ENCODE assay signal across 25 cellular contexts in the genomic region with DNA sequence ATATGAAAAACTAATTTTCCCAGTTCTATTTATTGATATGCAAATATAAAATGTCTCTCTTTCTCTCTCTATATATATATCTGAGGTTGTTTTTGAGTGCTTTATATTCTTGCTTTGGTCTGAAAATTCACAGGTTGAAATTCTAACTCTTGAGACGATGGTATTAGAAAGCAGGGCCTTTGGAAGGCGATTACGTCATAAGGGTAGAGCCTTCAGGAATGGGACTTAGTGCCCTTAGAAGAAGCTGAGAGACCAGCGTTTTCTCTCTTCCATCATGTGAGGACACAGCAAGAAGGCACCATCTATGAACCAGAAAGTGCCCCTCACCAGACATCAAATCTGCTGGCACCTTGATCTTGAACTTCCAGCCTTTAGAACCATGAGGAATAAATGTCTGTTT. TPM values are rescaled to one million over a fixed set of nuclear protein-coding genes. Genes with fewer than 3 reads are reported as not detected.
DNase-seq lines count a peak whose midpoint lies in the region; ATAC-seq, FAIRE-seq and TF ChIP-seq lines count a peak whose summit lies in the region.
"Had no signal": no experiment of that assay in that cellular context is flagged by ENCODE, and none has a peak within 500 bp of the region (broad histone marks: within the 10 kb centered on the region; RNA-seq: fewer than 3 reads in every experiment).

No MANE protein-coding gene starts in this region.

- 0 out of 2 replicates have a peak, but pooled peaks cover 7% of the 10 kb centered on the region for H3K4me1 ChIP-seq in HepG2 (ENCODE audit: insufficient read depth, low read length)
- H3K4me1 ChIP-seq in right lobe of liver = no peaks in the 10 kb centered on the region
- peaks cover 0 to 3% of the 10 kb centered on the region in 2 experiments; a peak in 1 of 5 replicates for H3K4me1 ChIP-seq in K562 (replicated peaks in 1 of 2; ENCODE audit: control insufficient read depth in 2 of 2, insufficient read depth in 2 of 2, low read length in 2 of 2)
- H3K4me1 ChIP-seq: BE2C, BLaER1 had no signal

- no peaks in the 10 kb centered on the region for H3K9me1 ChIP-seq in K562 (ENCODE audit: control insufficient read depth, insufficient read depth, low read length)

- H3K4me2 ChIP-seq in HepG2 (ENCODE audit: low read depth, low read length) = no peak overlapping the region
- no peak overlapping the region for H3K4me2 ChIP-seq in K562 (ENCODE audit: insufficient read depth, low read length)
- H3K4me2 ChIP-seq: BLaER1 had no signal

- TF ChIP-seq CTCF in HepG2 (CRISPR knock-in tag; IDR thresholded peaks at IDR 0.05) (no peak), right lobe of liver (IDR thresholded peaks at IDR 0.05) (no peak), K562 (IDR thresholded peaks at IDR 0.05 in 2 of 3, conservative IDR thresholded peaks at IDR 0.05 in 1 of 3; ENCODE audit: insufficient read depth in 2 of 3, low read depth in 1 of 3, low read length in 3 of 3) (no peak)

- H3K36me3 ChIP-seq in HepG2 (replicated peaks in 1 of 2; ENCODE audit: control insufficient read depth in 1 of 2, insufficient read depth in 2 of 2, low read length in 2 of 2) = no peaks in the 10 kb centered on the region
- H3K36me3 ChIP-seq in right lobe of liver = no peaks in the 10 kb centered on the region
- no peaks in the 10 kb centered on the region for H3K36me3 ChIP-seq in K562 (ENCODE audit: control insufficient read depth, insufficient read depth, low read length)
- H3K36me3 ChIP-seq: BE2C, BLaER1 had no signal

- no peak overlapping the region for H3K27ac ChIP-seq in HepG2 (ENCODE audit: extremely low read length, insufficient read depth, low read length)
- H3K27ac ChIP-seq in right lobe of liver = no peak overlapping the region
- no peak overlapping the region for H3K27ac ChIP-seq in K562 (ENCODE audit: extremely low read depth, low read depth, low read length)
- H3K27ac ChIP-seq: BLaER1 had no signal

- H4K20me1 ChIP-seq in HepG2 (ENCODE audit: insufficient read depth, low read length) = no peaks in the 10 kb centered on the region
- H4K20me1 ChIP-seq in K562 (replicated peaks; ENCODE audit: control insufficient read depth, insufficient read depth, low read length) = no peaks in the 10 kb centered on the region
- H4K20me1 ChIP-seq: BLaER1 had no signal

- H3K9ac ChIP-seq in HepG2 (ENCODE audit: insufficient read depth, low read depth, low read length) (no peak overlapping the region), K562 (ENCODE audit: insufficient read depth in 1 of 2, low read depth in 2 of 2, low read length in 2 of 2) (no peak overlapping the region)
- H3K9ac ChIP-seq: BLaER1 had no signal

- TF ChIP-seq RAD21 in HepG2 (CRISPR knock-in tag; IDR thresholded peaks at IDR 0.05) (no peak), K562 (CRISPR knock-in tag; conservative IDR thresholded peaks at IDR 0.05 in 1 of 2, IDR thresholded peaks at IDR 0.05 in 1 of 2) (no peak)

- CTCF ChIA-PET in HepG2 (lab: Yijun Ruan, JAX; ENCODE audit: low intra/inter-chr PET ratio, low total read pairs) = no interaction called here
- CTCF ChIA-PET in K562 (lab: Yijun Ruan, JAX; ENCODE audit: low intra/inter-chr PET ratio) = no interaction called here

- in situ Hi-C loops in HepG2 (cut with HindIII; ENCODE audit: extremely low pct_ligation_motif_present, low pct_unique_long_range_greater_than_20kb) = loop anchor here (5.0 kb wide), 1 partner anchor 177 kb away; no protein-coding TSS in a partner anchor
- in situ Hi-C loops in K562 (cut with MboI) = no loop called here

- H3K27me3 ChIP-seq in HepG2 (ENCODE audit: control insufficient read depth in 1 of 2, insufficient read depth in 2 of 2, low read length in 2 of 2) = no peaks in the 10 kb centered on the region
- no peaks in the 10 kb centered on the region for H3K27me3 ChIP-seq in right lobe of liver
- peaks cover 4 to 9% of the 10 kb centered on the region in 2 experiments; a peak in 4 of 5 replicates for H3K27me3 ChIP-seq in K562 (ENCODE audit: control insufficient read depth in 2 of 2, insufficient read depth in 2 of 2, low read length in 2 of 2)
- H3K27me3 ChIP-seq: BLaER1 had no signal

- TF ChIP-seq POLR2A in HepG2 (IDR thresholded peaks at IDR 0.05; ENCODE audit: insufficient read depth in 1 of 2, low read depth in 2 of 2, low read length in 2 of 2) (no peak), right lobe of liver (IDR thresholded peaks at IDR 0.05) (no peak), K562 (conservative IDR thresholded peaks at IDR 0.05) (no peak)

- intact Hi-C loops in HepG2 (cut with micrococcal nuclease; ENCODE audit: unreplicated experiment) = loop anchor here (5.0 kb wide), 1 partner anchor 57 kb away; the partner anchor contains the start of gene PAXBP1
- intact Hi-C loops in right lobe of liver (cut with DNase I) = no loop called here
- intact Hi-C loops in K562 (cut with micrococcal nuclease) = loop anchor here (5.0 kb wide), 2 partner anchors 57 to 427 kb away; partner anchors contain the start of gene PAXBP1

- POLR2A ChIA-PET in HepG2 (lab: Yijun Ruan, JAX) = no interaction called here
- POLR2A ChIA-PET in K562 (lab: Yijun Ruan, JAX) = no interaction called here

- FAIRE-seq in HepG2 (lab: Jason Lieb, UNC) = no peak
- no peak for FAIRE-seq in K562 (lab: Jason Lieb, UNC)
- FAIRE-seq: A204.1, GM12878, GM12892, GM18507 had no signal

- H2AFZ ChIP-seq in HepG2 (ENCODE audit: low read length) = no peak overlapping the region
- no peak overlapping the region for H2AFZ ChIP-seq in K562 (ENCODE audit: low read depth, low read length)

- H3K9me3 ChIP-seq in HepG2 (ENCODE audit: low read length) = no peaks in the 10 kb centered on the region
- no peaks in the 10 kb centered on the region for H3K9me3 ChIP-seq in right lobe of liver
- H3K9me3 ChIP-seq in K562 (replicated peaks; ENCODE audit: control insufficient read depth, insufficient read depth, low read depth, low read length) = no peaks in the 10 kb centered on the region
- H3K9me3 ChIP-seq: BE2C had no signal

- no peak for DNase-seq in HepG2 (ENCODE audit: low spot score)
- no peak for DNase-seq in right lobe of liver
- no peak for DNase-seq in K562 (ENCODE audit: extremely low read depth in 1 of 4, low spot score in 3 of 4)
- no peak for DNase-seq in mucosa of gallbladder (ENCODE audit: low spot score)
- no peak for DNase-seq in cerebellum (ENCODE audit: low spot score)
- DNase-seq: 8988T; ACHN; BE2C; C1 segment of cervical spinal cord; CD4-positive, alpha-beta memory T cell; CD4-positive, CD25-positive, alpha-beta regulatory T cell; CD8-positive, alpha-beta memory T cell; COR-L47; DMS 273 treated with DMSO at 0.1 percent for 48 hours; DMS153; DMS53; DMS79; DND-41; EL; GDM1 had no signal

- H3K79me2 ChIP-seq in HepG2 (ENCODE audit: insufficient read depth, low read length) = no peaks in the 10 kb centered on the region
- H3K79me2 ChIP-seq in K562 (ENCODE audit: control insufficient read depth, insufficient read depth, low read length) = no peaks in the 10 kb centered on the region

- H3K4me3 ChIP-seq in HepG2 (replicated peaks in 1 of 3; ENCODE audit: insufficient read depth in 1 of 3, low read depth in 2 of 3, low read length in 3 of 3) = no peak overlapping the region
- H3K4me3 ChIP-seq in right lobe of liver = no peak overlapping the region
- H3K4me3 ChIP-seq in K562 = no peak overlapping the region
- H3K4me3 ChIP-seq: BLaER1, GM12878 had no signal

- no peak for TF ChIP-seq EP300 in HepG2 (IDR thresholded peaks at IDR 0.05; ENCODE audit: low read depth in 2 of 2, low read length in 2 of 2)
- TF ChIP-seq EP300 in HepG2 (CRISPR knock-in tag; IDR thresholded peaks at IDR 0.05; ENCODE audit: borderline replicate concordance) = no peak
- TF ChIP-seq EP300 in K562 (IDR thresholded peaks at IDR 0.05; ENCODE audit: low read length) = no peak

- ATAC-seq in HepG2 = no peak
- ATAC-seq in right lobe of liver = no peak
- ATAC-seq in K562 = no peak
- ATAC-seq: GM12878 had no signal

- BruUV-seq in HepG2 (replicated peaks; lab: Mats Ljungman, UMichigan) = no TSS peak
- no TSS peak for BruUV-seq in K562 (replicated peaks; lab: Mats Ljungman, UMichigan)

- WGBS in HepG2 (ENCODE audit: low lambda C conversion rate) = 8% methylated on average over 4 of the region's 4 CpGs
- WGBS in right lobe of liver (ENCODE audit: insufficient coverage, low coverage, low lambda C conversion rate, missing lambda C conversion rate) = 49% methylated on average over 4 of the region's 4 CpGs
- 3% methylated on average over 4 of the region's 4 CpGs for WGBS in K562 (ENCODE audit: insufficient coverage, low coverage, missing lambda C conversion rate)

RNA-seq across cellular contexts. Expression of gene PAXBP1, which starts 57.4 kb away (rescaled TPM):
- total RNA-seq in HepG2 (2016; rRNA removed; fragmentation: Illumina TruSeq; extraction: Trizol) = 24.6 and 40.8 TPM in 2 replicates
- 6.0 and 6.9 TPM in 2 replicates for total RNA-seq in HepG2 (2016; cell fraction: cytosol; rRNA removed; fragmentation: Illumina TruSeq; extraction: Trizol; ENCODE audit: low read depth)
- 23.9 and 42.1 TPM in 2 replicates for total RNA-seq in HepG2 (2016; cell fraction: insoluble cytoplasmic fraction; rRNA removed; fragmentation: Illumina TruSeq; extraction: Trizol)
- total RNA-seq in HepG2 (2016; cell fraction: membrane; rRNA removed; fragmentation: Illumina TruSeq; extraction: Trizol) = 10.8 and 14.0 TPM in 2 replicates
- total RNA-seq in HepG2 (2016; cell fraction: nucleus; rRNA removed; fragmentation: Illumina TruSeq; extraction: Trizol) = 126 TPM in 2 replicates
- polyA plus RNA-seq in HepG2 (2011; rRNA removed) = 23.9 and 25.5 TPM in 2 replicates
- polyA plus RNA-seq in HepG2 (2011; cell fraction: cytosol; rRNA removed) = 3.9 and 5.3 TPM in 2 replicates
- polyA plus RNA-seq in HepG2 (2011; cell fraction: nucleus; rRNA removed) = 69.2 and 76.4 TPM in 2 replicates
- polyA plus RNA-seq in HepG2 (2012) = 28.4 and 30.9 TPM in 2 replicates
- polyA plus RNA-seq in HepG2 (2016; cell fraction: cytosol; fragmentation: Illumina TruSeq; extraction: Trizol; ENCODE audit: low read depth) = 2.1 and 2.6 TPM in 2 replicates
- 21.0 and 23.0 TPM in 2 replicates for polyA plus RNA-seq in HepG2 (2016; cell fraction: insoluble cytoplasmic fraction; fragmentation: Illumina TruSeq; extraction: Trizol; ENCODE audit: low read depth)
- 6.7 and 6.8 TPM in 2 replicates for polyA plus RNA-seq in HepG2 (2016; cell fraction: membrane; fragmentation: Illumina TruSeq; extraction: Trizol; ENCODE audit: low read depth)
- 139 and 142 TPM in 2 replicates for polyA plus RNA-seq in HepG2 (2016; cell fraction: nucleus; fragmentation: Illumina TruSeq; extraction: Trizol; ENCODE audit: insufficient read depth, low read depth)
- 8.9 and 18.9 TPM in 2 replicates for polyA minus RNA-seq in HepG2 (2011; rRNA and poly(A)+ RNA removed; ENCODE audit: low replicate concordance)
- polyA minus RNA-seq in HepG2 (2011; cell fraction: cytosol; rRNA and poly(A)+ RNA removed) = 6.8 and 11.3 TPM in 2 replicates
- polyA minus RNA-seq in HepG2 (2011; cell fraction: nucleus; rRNA and poly(A)+ RNA removed) = 155 and 174 TPM in 2 replicates
- total RNA-seq in right lobe of liver = 10 to 100 TPM; 12.6 to 18.0 (median 15.5) TPM
- 56.8 and 279 TPM in 2 replicates for total RNA-seq in K562 (2011; cell fraction: chromatin; rRNA removed; ENCODE audit: low replicate concordance)
- total RNA-seq in K562 (2011; cell fraction: nucleolus; rRNA removed) = 27.0 and 48.0 TPM in 2 replicates
- 80.9 and 120 TPM in 2 replicates for total RNA-seq in K562 (2011; cell fraction: nucleoplasm; rRNA removed)
- total RNA-seq in K562 (2014; rRNA removed) = 49.3 and 56.3 TPM in 2 replicates
- 67.9 and 76.8 TPM in 2 replicates for total RNA-seq in K562 (2014; rRNA removed; fragmentation: Illumina TruSeq; extraction: Trizol)
- 65.2 and 73.7 TPM in 2 replicates for total RNA-seq in K562 (2015; rRNA removed; fragmentation: Illumina TruSeq; extraction: Trizol)
- 52.6 and 58.7 TPM in 2 replicates for total RNA-seq in K562 (2021)
- polyA plus RNA-seq in K562 (2011; rRNA removed) = 59.6 and 72.0 TPM in 2 replicates
- 5.9 and 12.1 TPM in 2 replicates for polyA plus RNA-seq in K562 (2011; cell fraction: cytosol; rRNA removed)
- 192 and 235 TPM in 2 replicates for polyA plus RNA-seq in K562 (2011; cell fraction: nucleus; rRNA removed)
- 28.0 and 41.4 TPM in 2 replicates for polyA plus RNA-seq in K562 (2012)
- 45.1 and 50.3 TPM in 2 replicates for polyA plus RNA-seq in K562 (2014; fragmentation: Illumina TruSeq; extraction: Trizol)
- 10 to 100 TPM; 16.4 to 17.4 TPM for polyA plus RNA-seq in K562 (2014; fragmentation: Nextera tagmentation; extraction: Ambion mirVana)
- polyA plus RNA-seq in K562 (2014; rRNA removed) = 48.7 and 53.8 TPM in 2 replicates
- 70.0 and 79.9 TPM in 2 replicates for polyA minus RNA-seq in K562 (2011; rRNA and poly(A)+ RNA removed)
- polyA minus RNA-seq in K562 (2011; cell fraction: cytosol; rRNA and poly(A)+ RNA removed) = 16.4 and 23.8 TPM in 2 replicates
- polyA minus RNA-seq in K562 (2011; cell fraction: nucleus; rRNA and poly(A)+ RNA removed) = 102 and 171 TPM in 2 replicates
- 31.2 TPM for total RNA-seq in mucosa of gallbladder
- 99.4 TPM for total RNA-seq in cerebellum

Comparison
In these comparisons a context has a peak if more than half of its experiments do, and no peak if none do; other contexts are left out.
1. intact Hi-C loops: an anchor here in HepG2 (5.0 kb wide) and K562 (5.0 kb wide); none called in right lobe of liver.
2. Of the 241 proteins assayed by ChIP-seq in both HepG2 and K562: peak only in HepG2: none; only in K562: CEBPB; in both: none; in neither: 236; mixed calls (peak in some experiments, not most) for 4.